18 cellular contexts compared by ENCODE assay signal in the genomic region with DNA sequence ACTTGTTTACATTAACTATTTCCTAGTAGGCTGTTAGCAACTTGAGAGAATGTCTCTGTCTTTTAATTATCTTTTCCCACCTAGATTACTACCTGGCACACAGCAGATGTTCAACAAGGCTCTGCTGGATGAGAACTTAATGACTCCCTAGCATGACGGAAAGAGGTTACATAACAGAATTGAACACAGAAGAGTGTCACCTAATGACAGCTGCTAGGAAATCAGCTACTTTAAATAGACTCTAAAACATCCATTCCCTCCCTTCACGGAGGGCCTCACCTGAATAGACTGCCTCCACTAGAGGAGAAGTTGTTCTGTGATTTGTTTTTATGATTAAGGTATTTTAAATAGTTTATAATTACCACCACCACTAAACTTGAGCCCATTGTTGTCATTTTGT.
DNase-seq lines count a peak whose midpoint lies in the region; ATAC-seq lines count a peak whose summit lies in the region.
"Had no signal": no experiment of that assay in that cellular context is flagged by ENCODE, and none has a peak within 500 bp of the region (broad histone marks: within the 10 kb centered on the region; RNA-seq: fewer than 3 reads in every experiment).

No MANE protein-coding gene starts in this region.

- no peak overlapping the region for H3K4me3 ChIP-seq in CD8-positive, alpha-beta memory T cell (ENCODE audit: low read length)
- no peak overlapping the region for H3K4me3 ChIP-seq in naive thymus-derived CD4-positive, alpha-beta T cell (ENCODE audit: low read length)
- H3K4me3 ChIP-seq: K562 had no signal

- H3K4me1 ChIP-seq in CD8-positive, alpha-beta memory T cell (ENCODE audit: insufficient read depth, low read length) = no peaks in the 10 kb centered on the region
- no peaks in the 10 kb centered on the region for H3K4me1 ChIP-seq in naive thymus-derived CD4-positive, alpha-beta T cell (ENCODE audit: control insufficient read depth in 2 of 2, insufficient read depth in 2 of 2, low read length in 2 of 2)

- H3K27ac ChIP-seq in CD8-positive, alpha-beta memory T cell (ENCODE audit: low read depth, low read length) = no peak overlapping the region
- no peak overlapping the region for H3K27ac ChIP-seq in naive thymus-derived CD4-positive, alpha-beta T cell (ENCODE audit: low read depth, low read length)
- H3K27ac ChIP-seq: VCaP had no signal

- DNase-seq in COR-L47 (lab: John Stamatoyannopoulos, UW) = peak; percentile 86
- peak; percentile 95 for DNase-seq in NCI-H1105 treated with DMSO at 0.1 percent for 48 hours (lab: John Stamatoyannopoulos, UW)
- DNase-seq in NCI-H2107 treated with DMSO at 0.1 percent for 48 hours (lab: John Stamatoyannopoulos, UW; ENCODE audit: unreplicated experiment) = peak; percentile 67
- peak; percentile 78 for DNase-seq in NCI-H774 (lab: John Stamatoyannopoulos, UW)
- no peak for DNase-seq in HPDE6-E6E7 (ENCODE audit: extremely low spot score)
- no peak for DNase-seq in CD8-positive, alpha-beta memory T cell
- no peak for DNase-seq in naive thymus-derived CD4-positive, alpha-beta T cell
- DNase-seq in NCI-H1694 (lab: John Stamatoyannopoulos, UW) = no peak
- DNase-seq: NCI-H446; NK-92 treated with Interleukin-12 subunit alpha and Interleukin-12 subunit beta, amount 100 ng/mL, for 24 hours; OCI-M1; T-cell; T1000 had no signal

- H3K4me1 Mint-ChIP-seq in CD8-positive, alpha-beta memory T cell = peaks cover 0 to 2% (median 0%) of the 10 kb centered on the region in 3 donors
- H3K4me1 Mint-ChIP-seq in naive thymus-derived CD4-positive, alpha-beta T cell = peaks cover 0 to 6% (median 1%) of the 10 kb centered on the region in 7 donors
- H3K4me1 Mint-ChIP-seq: B cell, T-cell had no signal

- H3K27ac Mint-ChIP-seq in CD8-positive, alpha-beta memory T cell = no peak overlapping the region
- H3K27ac Mint-ChIP-seq in naive thymus-derived CD4-positive, alpha-beta T cell = no peak overlapping the region
- H3K27ac Mint-ChIP-seq: B cell; CD8-positive, alpha-beta T cell; T-cell had no signal

- CTCF ChIA-PET in CD8-positive, alpha-beta memory T cell (lab: Charles Lee) = no interaction called here
- CTCF ChIA-PET in naive thymus-derived CD4-positive, alpha-beta T cell (lab: Charles Lee) = no interaction called here

- H3K9me3 ChIP-seq in CD8-positive, alpha-beta memory T cell (ENCODE audit: low read length) = no peaks in the 10 kb centered on the region
- no peaks in the 10 kb centered on the region for H3K9me3 ChIP-seq in naive thymus-derived CD4-positive, alpha-beta T cell (ENCODE audit: control insufficient read depth in 2 of 3, low read length in 3 of 3)

- no peak for ATAC-seq in naive thymus-derived CD4-positive, alpha-beta T cell
- ATAC-seq: CD8-positive, alpha-beta T cell; HCT116; K562; T-cell had no signal

- no peaks in the 10 kb centered on the region for H3K27me3 ChIP-seq in CD8-positive, alpha-beta memory T cell (ENCODE audit: insufficient read depth, low read length, poor library complexity, severe bottlenecking)
- no peaks in the 10 kb centered on the region for H3K27me3 ChIP-seq in naive thymus-derived CD4-positive, alpha-beta T cell (ENCODE audit: control insufficient read depth in 2 of 2, insufficient read depth in 2 of 2, low read length in 2 of 2)

- intact Hi-C loops in naive thymus-derived CD4-positive, alpha-beta T cell (cut with micrococcal nuclease) = no loop called here

- H3K9me3 Mint-ChIP-seq in CD8-positive, alpha-beta memory T cell = peaks cover 0 to 1% (median 0%) of the 10 kb centered on the region in 5 donors
- peaks cover 0 to 6% (median 0%) of the 10 kb centered on the region in 11 donors for H3K9me3 Mint-ChIP-seq in naive thymus-derived CD4-positive, alpha-beta T cell
- H3K9me3 Mint-ChIP-seq: CD8-positive, alpha-beta T cell had no signal

- H3K36me3 ChIP-seq in CD8-positive, alpha-beta memory T cell (ENCODE audit: insufficient read depth, low read length) = no peaks in the 10 kb centered on the region
- H3K36me3 ChIP-seq in naive thymus-derived CD4-positive, alpha-beta T cell (ENCODE audit: control insufficient read depth in 2 of 3, insufficient read depth in 3 of 3, low read length in 3 of 3) = no peaks in the 10 kb centered on the region

- H3K4me3 Mint-ChIP-seq in CD8-positive, alpha-beta memory T cell = no peak overlapping the region
- H3K4me3 Mint-ChIP-seq in naive thymus-derived CD4-positive, alpha-beta T cell = no peak overlapping the region
- H3K4me3 Mint-ChIP-seq: B cell; CD8-positive, alpha-beta T cell; T-cell had no signal

- H3K36me3 Mint-ChIP-seq in CD8-positive, alpha-beta memory T cell = no peaks in the 10 kb centered on the region
- no peaks in the 10 kb centered on the region for H3K36me3 Mint-ChIP-seq in naive thymus-derived CD4-positive, alpha-beta T cell
- H3K36me3 Mint-ChIP-seq: CD8-positive, alpha-beta T cell; T-cell had no signal

- POLR2A ChIA-PET in CD8-positive, alpha-beta memory T cell (lab: Charles Lee) = no interaction called here
- POLR2A ChIA-PET in naive thymus-derived CD4-positive, alpha-beta T cell (lab: Charles Lee) = no interaction called here

- peaks cover 13 to 24% of the 10 kb centered on the region in 2 donors for H3K27me3 Mint-ChIP-seq in CD8-positive, alpha-beta memory T cell
- peaks cover 11 to 36% (median 20%) of the 10 kb centered on the region in 5 donors for H3K27me3 Mint-ChIP-seq in naive thymus-derived CD4-positive, alpha-beta T cell

Comparison
In these comparisons a context has a peak if more than half of its experiments do, and no peak if none do; other contexts are left out.
1. DNase-seq: peak in COR-L47 (single experiment), NCI-H1105 treated with DMSO at 0.1 percent for 48 hours (single experiment), NCI-H2107 treated with DMSO at 0.1 percent for 48 hours (single experiment) and NCI-H774 (single experiment); none in HPDE6-E6E7 (single experiment), CD8-positive, alpha-beta memory T cell (0 of 5), naive thymus-derived CD4-positive, alpha-beta T cell (0 of 9) and NCI-H1694 (single experiment).